ENCODE assay signal across 17 cellular contexts in genomic region chr2:214679736-214680135, GRCh38.
A peak's percentile ranks its signal among the peaks of the same experiment; 100 is the strongest.
DNase-seq lines count a peak whose midpoint lies in the region; ATAC-seq lines count a peak whose summit lies in the region.
"Had no signal": no experiment of that assay in that cellular context is flagged by ENCODE, and none has a peak within 500 bp of the region (broad histone marks: within the 10 kb centered on the region; RNA-seq: fewer than 3 reads in every experiment).

No MANE protein-coding gene starts in this region.

- intact Hi-C loops in activated T-helper 2 cell treated with anti-CD3 and anti-CD28 coated beads, Interferon-gamma antibody, Interleukin-2, Interleukin-4, amounts not matched to agents 10 μg/mL and 5 μg/mL and 100 μg/mL, durations not matched to agents 14 hours and 24 hours and 36 hours (cut with micrococcal nuclease), result no loop called here

- peaks cover 12% of the 10 kb centered on the region for H3K4me1 Mint-ChIP-seq in stimulated activated memory B cell treated with anti-CD40 and anti-IgM and Interleukin-4, amounts not matched to agents 10 μg/mL and 1 μg/mL and 100 μg/mL, for 72 hours
- peaks cover 11% of the 10 kb centered on the region for H3K4me1 Mint-ChIP-seq in activated T-helper 2 cell treated with anti-CD3 and anti-CD28 coated beads, Interferon-gamma antibody, Interleukin-2, Interleukin-4, amounts not matched to agents 10 μg/mL and 5 μg/mL and 100 μg/mL, durations not matched to agents 14 hours and 24 hours and 36 hours (ENCODE audit: low read depth)
- H3K4me1 Mint-ChIP-seq in T-helper 17 cell, result peaks cover 3% of the 10 kb centered on the region

- peaks cover 18% of the 10 kb centered on the region for H3K27me3 Mint-ChIP-seq in stimulated activated memory B cell treated with anti-CD40 and anti-IgM and Interleukin-4, amounts not matched to agents 10 μg/mL and 1 μg/mL and 100 μg/mL, for 72 hours
- peaks cover 10% of the 10 kb centered on the region for H3K27me3 Mint-ChIP-seq in activated T-helper 2 cell treated with anti-CD3 and anti-CD28 coated beads, Interferon-gamma antibody, Interleukin-2, Interleukin-4, amounts not matched to agents 10 μg/mL and 5 μg/mL and 100 μg/mL, durations not matched to agents 14 hours and 24 hours and 36 hours (ENCODE audit: low read depth)
- no peaks in the 10 kb centered on the region for H3K27me3 Mint-ChIP-seq in T-helper 17 cell
- H3K27me3 Mint-ChIP-seq: activated CD4-positive, alpha-beta memory T cell treated with anti-CD3 and anti-CD28 coated beads for 36 hours had no signal

- DNase-seq in SIG-M5 treated with dmso at 0.1 percent for 504 hours (lab: John Stamatoyannopoulos, UW; ENCODE audit: unreplicated experiment) (peak; percentile 80), T-helper 17 cell (no peak), substantia nigra (lab: John Stamatoyannopoulos, UW) (no peak)
- DNase-seq in activated T-helper 2 cell treated with anti-CD3 and anti-CD28 coated beads, Interferon-gamma antibody, Interleukin-2, Interleukin-4, amounts not matched to agents 10 μg/mL and 5 μg/mL and 100 μg/mL, durations not matched to agents 14 hours and 24 hours and 36 hours (ENCODE audit: low spot score), result no peak
- DNase-seq: activated CD4-positive, alpha-beta memory T cell treated with anti-CD3 and anti-CD28 coated beads for 36 hours; activated naive CD8-positive, alpha-beta T cell treated with anti-CD3 and anti-CD28 coated beads, Interleukin-2, amount 50 U/mL, for 24 hours; activated T-cell treated with anti-CD3 and anti-CD28 coated beads, Interleukin-2, amount 50 U/mL, for 4 hours; mesenchymal stem cell; NCI-H446 treated with DMSO at 0.1 percent for 48 hours; PC-9 had no signal

- H3K27ac ChIP-seq in substantia nigra (ENCODE audit: low read depth, low read length, poor library complexity, severe bottlenecking), result no peak overlapping the region
- H3K27ac ChIP-seq: KMS-11, PC-9, SK-N-MC had no signal

- no peak overlapping the region for H3K27ac Mint-ChIP-seq in stimulated activated memory B cell treated with anti-CD40 and anti-IgM and Interleukin-4, amounts not matched to agents 10 μg/mL and 1 μg/mL and 100 μg/mL, for 72 hours
- no peak overlapping the region for H3K27ac Mint-ChIP-seq in activated T-helper 2 cell treated with anti-CD3 and anti-CD28 coated beads, Interferon-gamma antibody, Interleukin-2, Interleukin-4, amounts not matched to agents 10 μg/mL and 5 μg/mL and 100 μg/mL, durations not matched to agents 14 hours and 24 hours and 36 hours
- H3K27ac Mint-ChIP-seq in T-helper 17 cell, result no peak overlapping the region
- H3K27ac Mint-ChIP-seq: activated CD4-positive, alpha-beta memory T cell treated with anti-CD3 and anti-CD28 coated beads for 36 hours; activated naive CD8-positive, alpha-beta T cell treated with anti-CD3 and anti-CD28 coated beads, Interleukin-2, amount 50 U/mL, for 24 hours had no signal

- H3K4me3 Mint-ChIP-seq in stimulated activated memory B cell treated with anti-CD40 and anti-IgM and Interleukin-4, amounts not matched to agents 10 μg/mL and 1 μg/mL and 100 μg/mL, for 72 hours, result no peak overlapping the region
- H3K4me3 Mint-ChIP-seq in activated T-helper 2 cell treated with anti-CD3 and anti-CD28 coated beads, Interferon-gamma antibody, Interleukin-2, Interleukin-4, amounts not matched to agents 10 μg/mL and 5 μg/mL and 100 μg/mL, durations not matched to agents 14 hours and 24 hours and 36 hours (ENCODE audit: low read depth), result no peak overlapping the region
- H3K4me3 Mint-ChIP-seq in T-helper 17 cell, result no peak overlapping the region
- H3K4me3 Mint-ChIP-seq: activated CD4-positive, alpha-beta memory T cell treated with anti-CD3 and anti-CD28 coated beads for 36 hours; activated naive CD8-positive, alpha-beta T cell treated with anti-CD3 and anti-CD28 coated beads, Interleukin-2, amount 50 U/mL, for 24 hours; activated T-cell treated with anti-CD3 and anti-CD28 coated beads, Interleukin-2, amount 50 U/mL, for 4 hours; neural crest cell had no signal

- no peaks in the 10 kb centered on the region for H3K9me3 Mint-ChIP-seq in stimulated activated memory B cell treated with anti-CD40 and anti-IgM and Interleukin-4, amounts not matched to agents 10 μg/mL and 1 μg/mL and 100 μg/mL, for 72 hours
- no peaks in the 10 kb centered on the region for H3K9me3 Mint-ChIP-seq in activated T-helper 2 cell treated with anti-CD3 and anti-CD28 coated beads, Interferon-gamma antibody, Interleukin-2, Interleukin-4, amounts not matched to agents 10 μg/mL and 5 μg/mL and 100 μg/mL, durations not matched to agents 14 hours and 24 hours and 36 hours
- H3K9me3 Mint-ChIP-seq: activated T-cell treated with anti-CD3 and anti-CD28 coated beads, Interleukin-2, amount 50 U/mL, for 4 hours; neural crest cell had no signal

- no peaks in the 10 kb centered on the region for H3K9me3 ChIP-seq in T-helper 17 cell (ENCODE audit: control insufficient read depth, low read length, poor library complexity, severe bottlenecking)

- H3K36me3 Mint-ChIP-seq in stimulated activated memory B cell treated with anti-CD40 and anti-IgM and Interleukin-4, amounts not matched to agents 10 μg/mL and 1 μg/mL and 100 μg/mL, for 72 hours, result no peaks in the 10 kb centered on the region
- H3K36me3 Mint-ChIP-seq in activated T-helper 2 cell treated with anti-CD3 and anti-CD28 coated beads, Interferon-gamma antibody, Interleukin-2, Interleukin-4, amounts not matched to agents 10 μg/mL and 5 μg/mL and 100 μg/mL, durations not matched to agents 14 hours and 24 hours and 36 hours (ENCODE audit: low read depth), result no peaks in the 10 kb centered on the region
- H3K36me3 Mint-ChIP-seq in T-helper 17 cell (ENCODE audit: low read depth), result peaks cover 5% of the 10 kb centered on the region
- H3K36me3 Mint-ChIP-seq: activated CD4-positive, alpha-beta memory T cell treated with anti-CD3 and anti-CD28 coated beads for 36 hours had no signal

- peak; percentile 38 for ATAC-seq in GM18861 (IDR thresholded peaks at IDR 0.05; ENCODE audit: unreplicated experiment)
- ATAC-seq in GM21576 (IDR thresholded peaks at IDR 0.05; ENCODE audit: unreplicated experiment), result peak; percentile 48
- ATAC-seq in HG03354 (IDR thresholded peaks at IDR 0.05; ENCODE audit: poor library complexity, severe bottlenecking, unreplicated experiment), result peak; percentile 50
- no peak for ATAC-seq in stimulated activated memory B cell treated with anti-CD40 and anti-IgM and Interleukin-4, amounts not matched to agents 10 μg/mL and 1 μg/mL and 100 μg/mL, for 72 hours
- ATAC-seq in T-helper 17 cell, result no peak
- ATAC-seq: activated naive CD8-positive, alpha-beta T cell treated with anti-CD3 and anti-CD28 coated beads, Interleukin-2, amount 50 U/mL, for 24 hours; activated T-cell treated with anti-CD3 and anti-CD28 coated beads, Interleukin-2, amount 50 U/mL, for 4 hours had no signal

Comparison
In these comparisons a context has a peak if more than half of its experiments do, and no peak if none do; other contexts are left out.
1. ATAC-seq: peak in GM18861 (single experiment), GM21576 (single experiment) and HG03354 (single experiment); none in stimulated activated memory B cell treated with anti-CD40 and anti-IgM and Interleukin-4, amounts not matched to agents 10 μg/mL and 1 μg/mL and 100 μg/mL, for 72 hours (single experiment) and T-helper 17 cell (single experiment).